Comparison of ENCODE assay signal across 19 cellular contexts in genomic region chr1:163240705-163241104, GRCh38. TPM values are rescaled to one million over a fixed set of nuclear protein-coding genes. Genes with fewer than 3 reads are reported as not detected.
DNase-seq lines count a peak whose midpoint lies in the region; ATAC-seq, FAIRE-seq and TF ChIP-seq lines count a peak whose summit lies in the region.
"Had no signal": no experiment of that assay in that cellular context is flagged by ENCODE, and none has a peak within 500 bp of the region (broad histone marks: within the 10 kb centered on the region; RNA-seq: fewer than 3 reads in every experiment).

No MANE protein-coding gene starts in this region.

- POLR2A ChIA-PET in MCF 10A (lab: Yijun Ruan, JAX) (interaction anchor here (0.9 kb wide), 1 partner anchor 35 kb away, joined by 5 read pairs; no protein-coding TSS in a partner anchor), SK-N-SH (lab: Yijun Ruan, JAX) (no interaction called here)

- TF ChIP-seq EP300 in SK-N-SH (IDR thresholded peaks at IDR 0.05; ENCODE audit: borderline replicate concordance in 1 of 2, low read depth in 1 of 2, low read length in 1 of 2), result no peak

- no peak overlapping the region for H3K4me2 ChIP-seq in keratinocyte (ENCODE audit: control insufficient read depth, extremely low read depth, insufficient read depth, low read depth, low read length)
- no peak overlapping the region for H3K4me2 ChIP-seq in SK-N-SH
- H3K4me2 ChIP-seq: A549 had no signal

- dilution Hi-C loops in keratinocyte (cut with MboI; ENCODE audit: extremely low pct_ligation_motif_present, low sequenced_read_pairs), result no loop called here

- no peaks in the 10 kb centered on the region for H3F3A ChIP-seq in SK-N-SH (replicated peaks; ENCODE audit: insufficient read depth)

- H3K36me3 ChIP-seq in breast epithelium (no peaks in the 10 kb centered on the region), keratinocyte (ENCODE audit: control insufficient read depth in 2 of 2, extremely low read depth in 1 of 2, insufficient read depth in 2 of 2, low read length in 2 of 2) (no peaks in the 10 kb centered on the region), SK-N-SH (replicated peaks in 1 of 2; ENCODE audit: control insufficient read depth in 1 of 2, insufficient read depth in 2 of 2, low read length in 1 of 2) (no peaks in the 10 kb centered on the region)

- no peaks in the 10 kb centered on the region for H3K27me3 Mint-ChIP-seq in MCF 10A (ENCODE audit: insufficient read depth, unreplicated experiment)
- H3K27me3 Mint-ChIP-seq: CD4-positive, alpha-beta T cell had no signal

- H3K79me2 ChIP-seq in keratinocyte (ENCODE audit: control insufficient read depth, insufficient read depth, low read length) (no peaks in the 10 kb centered on the region), SK-N-SH (ENCODE audit: insufficient read depth) (no peaks in the 10 kb centered on the region)

- H3K27ac Mint-ChIP-seq in MCF 10A (ENCODE audit: low read depth, unreplicated experiment), result peak overlapping the region; percentile 69
- H3K27ac Mint-ChIP-seq: CD4-positive, alpha-beta T cell; H9 had no signal

- no peak for ATAC-seq in GM19452 (IDR thresholded peaks at IDR 0.05; ENCODE audit: unreplicated experiment)
- no peak for ATAC-seq in GM19455 (IDR thresholded peaks at IDR 0.05; ENCODE audit: unreplicated experiment)
- ATAC-seq: A549 had no signal

- FAIRE-seq in keratinocyte (lab: Jason Lieb, UNC), result peak; percentile 76
- FAIRE-seq: A549, D721Med, G401.6, GM12891, H1 had no signal

- H3K9me1 ChIP-seq in keratinocyte (ENCODE audit: control insufficient read depth, extremely low read depth, insufficient read depth, low read length), result no peaks in the 10 kb centered on the region

- no peak overlapping the region for H2AFZ ChIP-seq in keratinocyte (ENCODE audit: control insufficient read depth, low read length)
- no peak overlapping the region for H2AFZ ChIP-seq in SK-N-SH (ENCODE audit: low read depth)

- no peak for TF ChIP-seq POLR2A in breast epithelium (IDR thresholded peaks at IDR 0.05)

- CTCF ChIA-PET in MCF 10A (lab: Yijun Ruan, JAX), result interaction anchor here (0.6 to 0.7 kb wide), 2 partner anchors 18 to 66 kb away, joined by 3 to 4 read pairs; no protein-coding TSS in a partner anchor
- CTCF ChIA-PET in SK-N-SH (lab: Yijun Ruan, JAX), result interaction anchor here (0.6 kb wide), 1 partner anchor 19 kb away, joined by 3 read pairs; no protein-coding TSS in a partner anchor

- TF ChIP-seq RAD21 in SK-N-SH (IDR thresholded peaks at IDR 0.05; ENCODE audit: low read length), result no peak

- no peak for TF ChIP-seq CTCF in MCF 10A (IDR thresholded peaks at IDR 0.05; ENCODE audit: unreplicated experiment)
- no peak for TF ChIP-seq CTCF in breast epithelium (IDR thresholded peaks at IDR 0.05)
- no peak for TF ChIP-seq CTCF in epithelial cell of esophagus (IDR thresholded peaks at IDR 0.05; ENCODE audit: insufficient read depth, low read depth, low read length, missing control alignments)
- TF ChIP-seq CTCF in keratinocyte (optimal IDR thresholded peaks at IDR 0.05 in 1 of 3, IDR thresholded peaks at IDR 0.05 in 1 of 3, conservative IDR thresholded peaks at IDR 0.05 in 1 of 3; ENCODE audit: extremely low read depth in 1 of 3, insufficient read depth in 2 of 3, low read length in 3 of 3), result no peak
- no peak for TF ChIP-seq CTCF in SK-N-SH (IDR thresholded peaks at IDR 0.05)

- H3K4me3 ChIP-seq in breast epithelium (no peak overlapping the region), epithelial cell of esophagus (ENCODE audit: low read length) (no peak overlapping the region), keratinocyte (ENCODE audit: control insufficient read depth in 2 of 3, extremely low read depth in 1 of 3, insufficient read depth in 2 of 3, low read depth in 1 of 3, low read length in 3 of 3) (no peak overlapping the region), SK-N-SH (ENCODE audit: low read depth in 2 of 2, low read length in 1 of 2) (no peak overlapping the region)
- H3K4me3 ChIP-seq: A549 had no signal

- WGBS in SK-N-SH (ENCODE audit: low lambda C conversion rate), result 93% methylated on average over 3 of the region's 3 CpGs

- intact Hi-C loops in MCF 10A (cut with micrococcal nuclease), result no loop called here
- intact Hi-C loops in breast epithelium (cut with DNase I; ENCODE audit: low total_unique reads), result no loop called here

- no peak overlapping the region for H3K9ac ChIP-seq in keratinocyte (ENCODE audit: control insufficient read depth, extremely low read depth, insufficient read depth, low read length)
- no peak overlapping the region for H3K9ac ChIP-seq in SK-N-SH

- no peaks in the 10 kb centered on the region for H3K4me1 ChIP-seq in breast epithelium
- peaks cover 4% of the 10 kb centered on the region for H3K4me1 ChIP-seq in keratinocyte (ENCODE audit: control insufficient read depth, extremely low read depth, insufficient read depth, low read length)
- no peaks in the 10 kb centered on the region for H3K4me1 ChIP-seq in SK-N-SH (ENCODE audit: control insufficient read depth in 1 of 2, insufficient read depth in 2 of 2, low read depth in 1 of 2, low read length in 1 of 2)
- H3K4me1 ChIP-seq: A549, Caco-2 had no signal

- H3K27ac ChIP-seq in breast epithelium (no peak overlapping the region), keratinocyte (ENCODE audit: control insufficient read depth, insufficient read depth, low read length) (no peak overlapping the region), SK-N-SH (ENCODE audit: low read depth in 2 of 2, low read length in 1 of 2) (no peak overlapping the region)
- H3K27ac ChIP-seq: 22Rv1, A549, C4-2B had no signal

- H3K27me3 ChIP-seq in breast epithelium, result no peaks in the 10 kb centered on the region
- H3K27me3 ChIP-seq in keratinocyte (ENCODE audit: control insufficient read depth, extremely low read depth, insufficient read depth, low read length), result no peaks in the 10 kb centered on the region
- H3K27me3 ChIP-seq in SK-N-SH (ENCODE audit: insufficient read depth), result no peaks in the 10 kb centered on the region

- DNase-seq in MCF 10A (ENCODE audit: unreplicated experiment) (peak; percentile 48), breast epithelium (ENCODE audit: low spot score in 2 of 2) (no peak), epithelial cell of esophagus (ENCODE audit: low read depth) (peak; percentile 85), keratinocyte (ENCODE audit: low read depth, low spot score) (peak; percentile 9), SK-N-SH (no peak)
- DNase-seq: AML-193; Caco-2; CD4-positive, alpha-beta T cell; H9 had no signal

- BruUV-seq in MCF 10A (replicated peaks; lab: Mats Ljungman, UMichigan), result no TSS peak

- H3K4me3 Mint-ChIP-seq in MCF 10A (ENCODE audit: unreplicated experiment), result no peak overlapping the region
- H3K4me3 Mint-ChIP-seq: CD4-positive, alpha-beta T cell; H9 had no signal

- H3K36me3 Mint-ChIP-seq in MCF 10A (ENCODE audit: insufficient read depth, unreplicated experiment), result no peaks in the 10 kb centered on the region

- H3K9me3 ChIP-seq in breast epithelium (no peaks in the 10 kb centered on the region), keratinocyte (ENCODE audit: control insufficient read depth, low read depth, low read length) (no peaks in the 10 kb centered on the region), SK-N-SH (no peaks in the 10 kb centered on the region)
- H3K9me3 ChIP-seq: A549, Caco-2 had no signal

- peaks cover 7% of the 10 kb centered on the region for H3K4me1 Mint-ChIP-seq in MCF 10A (ENCODE audit: insufficient read depth, unreplicated experiment)

- H4K20me1 ChIP-seq in keratinocyte (ENCODE audit: control insufficient read depth, extremely low read depth, insufficient read depth, low read length), result no peaks in the 10 kb centered on the region
- H4K20me1 ChIP-seq in SK-N-SH (ENCODE audit: insufficient read depth), result no peaks in the 10 kb centered on the region

- H3K9me2 ChIP-seq in SK-N-SH, result no peaks in the 10 kb centered on the region

- no peaks in the 10 kb centered on the region for H3K9me3 Mint-ChIP-seq in MCF 10A (ENCODE audit: unreplicated experiment)

TF ChIP-seq in SK-N-SH, 30 proteins besides CTCF, POLR2A, EP300 and RAD21 (continues in another document):
- TF ChIP-seq JUND (IDR thresholded peaks at IDR 0.05), result no peak
- no peak for TF ChIP-seq MXI1 (IDR thresholded peaks at IDR 0.05; ENCODE audit: low read depth, low read length)
- no peak for TF ChIP-seq MEF2A (IDR thresholded peaks at IDR 0.05; ENCODE audit: borderline replicate concordance, low read depth)
- no peak for TF ChIP-seq SIN3A (IDR thresholded peaks at IDR 0.05; ENCODE audit: borderline replicate concordance, low read depth, low read length)

RNA-seq across cellular contexts. Expression of gene RGS5, which starts 38.0 kb away (rescaled TPM):
- total RNA-seq in MCF 10A (2022) (12.9 and 14.1 TPM in 2 replicates), breast epithelium (10 to 100 TPM; 31.9 to 69.3 (median 42.6) TPM)
- polyA plus RNA-seq in keratinocyte (2.1 to 4.1 TPM (median 2.7 TPM) in 3 replicates), SK-N-SH (2012; rRNA removed) (260 and 290 TPM in 2 replicates)
- 1.3 TPM for polyA plus RNA-seq in keratinocyte (2011; ENCODE audit: low read depth)
- polyA plus RNA-seq in keratinocyte (2011; cell fraction: cytosol; rRNA removed), result 2.2 and 3.2 TPM in 2 replicates
- polyA plus RNA-seq in keratinocyte (2011; cell fraction: nucleus; rRNA removed), result 1.8 and 3.2 TPM in 2 replicates
- 1.9 and 2.5 TPM in 2 replicates for polyA plus RNA-seq in keratinocyte (2012; ENCODE audit: low replicate concordance)
- polyA minus RNA-seq in keratinocyte, result 2.1 to 2.4 TPM in 2 of 3 replicates, not detected in the other
- polyA minus RNA-seq in keratinocyte (2011; cell fraction: cytosol; rRNA and poly(A)+ RNA removed), result not detected
- polyA minus RNA-seq in keratinocyte (2011; cell fraction: nucleus; rRNA and poly(A)+ RNA removed), result 1.3 and 2.8 TPM in 2 replicates
- 353 and 366 TPM in 2 replicates for polyA plus RNA-seq in SK-N-SH (2012; cell fraction: cytosol; rRNA removed)
- 151 and 170 TPM in 2 replicates for polyA plus RNA-seq in SK-N-SH (2012; cell fraction: nucleus; rRNA removed)
- total RNA-seq: HT-29 had no signal

Comparison
In these comparisons a context has a peak if more than half of its experiments do, and no peak if none do; other contexts are left out.
1. DNase-seq: peak in MCF 10A (single experiment), epithelial cell of esophagus (single experiment) and keratinocyte (single experiment); none in breast epithelium (0 of 2) and SK-N-SH (single experiment).